Comparison of ENCODE assay signal across 1 cellular context in the genomic region with DNA sequence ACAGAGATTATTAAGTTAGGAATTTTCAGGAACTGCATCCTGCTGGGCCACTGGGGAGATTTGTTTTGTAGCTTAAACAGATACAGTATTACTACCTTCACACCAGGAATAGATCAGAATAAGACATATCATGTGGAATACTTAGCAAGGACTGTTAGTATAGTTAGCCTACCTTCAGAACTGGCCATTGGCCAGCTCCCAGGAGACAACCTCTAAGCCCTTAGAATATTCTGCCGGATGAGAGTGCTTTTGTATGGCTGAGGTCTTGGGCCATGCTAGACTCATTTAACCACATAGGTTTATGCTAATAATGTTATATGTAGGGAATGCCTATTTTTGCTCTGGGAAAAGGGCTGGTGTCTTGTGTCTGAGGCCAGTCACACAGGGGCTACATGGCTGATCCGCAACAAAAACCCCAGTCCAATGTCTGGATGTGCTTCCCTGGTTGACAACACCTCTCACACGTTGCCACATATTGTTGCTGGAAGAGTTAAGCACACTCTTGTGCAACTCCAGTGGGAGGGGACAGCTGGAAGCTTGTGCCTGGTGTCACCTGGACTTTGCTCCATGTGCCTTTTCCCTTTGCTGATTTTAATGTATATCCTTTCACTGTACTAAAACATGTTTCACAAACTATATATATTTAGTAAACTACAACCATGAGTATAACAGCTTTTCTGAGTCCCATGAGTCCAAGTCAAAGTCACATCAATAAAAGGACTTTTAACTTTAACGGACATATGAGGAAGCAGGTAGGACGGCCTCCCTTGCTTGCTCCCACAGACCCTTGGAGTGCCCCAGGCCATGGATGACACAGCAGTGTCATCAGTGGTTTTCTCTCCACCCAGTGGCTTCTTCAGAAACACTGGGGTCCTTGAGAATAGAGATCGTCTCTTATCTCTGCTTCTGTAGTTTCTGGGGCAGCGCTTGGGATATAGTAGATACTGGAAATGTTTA.
TF ChIP-seq lines count a peak whose summit lies in the region.

No MANE protein-coding gene starts in this region.

TF ChIP-seq in HepG2, 621 proteins besides CTCF, POLR2A, EP300 and RAD21 (continued from another document and continues in another):
- TF ChIP-seq, protein P1, sequence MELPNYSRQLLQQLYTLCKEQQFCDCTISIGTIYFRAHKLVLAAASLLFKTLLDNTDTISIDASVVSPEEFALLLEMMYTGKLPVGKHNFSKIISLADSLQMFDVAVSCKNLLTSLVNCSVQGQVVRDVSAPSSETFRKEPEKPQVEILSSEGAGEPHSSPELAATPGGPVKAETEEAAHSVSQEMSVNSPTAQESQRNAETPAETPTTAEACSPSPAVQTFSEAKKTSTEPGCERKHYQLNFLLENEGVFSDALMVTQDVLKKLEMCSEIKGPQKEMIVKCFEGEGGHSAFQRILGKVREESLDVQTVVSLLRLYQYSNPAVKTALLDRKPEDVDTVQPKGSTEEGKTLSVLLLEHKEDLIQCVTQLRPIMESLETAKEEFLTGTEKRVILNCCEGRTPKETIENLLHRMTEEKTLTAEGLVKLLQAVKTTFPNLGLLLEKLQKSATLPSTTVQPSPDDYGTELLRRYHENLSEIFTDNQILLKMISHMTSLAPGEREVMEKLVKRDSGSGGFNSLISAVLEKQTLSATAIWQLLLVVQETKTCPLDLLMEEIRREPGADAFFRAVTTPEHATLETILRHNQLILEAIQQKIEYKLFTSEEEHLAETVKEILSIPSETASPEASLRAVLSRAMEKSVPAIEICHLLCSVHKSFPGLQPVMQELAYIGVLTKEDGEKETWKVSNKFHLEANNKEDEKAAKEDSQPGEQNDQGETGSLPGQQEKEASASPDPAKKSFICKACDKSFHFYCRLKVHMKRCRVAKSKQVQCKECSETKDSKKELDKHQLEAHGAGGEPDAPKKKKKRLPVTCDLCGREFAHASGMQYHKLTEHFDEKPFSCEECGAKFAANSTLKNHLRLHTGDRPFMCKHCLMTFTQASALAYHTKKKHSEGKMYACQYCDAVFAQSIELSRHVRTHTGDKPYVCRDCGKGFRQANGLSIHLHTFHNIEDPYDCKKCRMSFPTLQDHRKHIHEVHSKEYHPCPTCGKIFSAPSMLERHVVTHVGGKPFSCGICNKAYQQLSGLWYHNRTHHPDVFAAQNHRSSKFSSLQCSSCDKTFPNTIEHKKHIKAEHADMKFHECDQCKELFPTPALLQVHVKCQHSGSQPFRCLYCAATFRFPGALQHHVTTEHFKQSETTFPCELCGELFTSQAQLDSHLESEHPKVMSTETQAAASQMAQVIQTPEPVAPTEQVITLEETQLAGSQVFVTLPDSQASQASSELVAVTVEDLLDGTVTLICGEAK (IDR thresholded peaks at IDR 0.05): no peak
- TF ChIP-seq, protein P1 (CRISPR knock-in tag; IDR thresholded peaks at IDR 0.05): no peak
- TF ChIP-seq RXRA (CRISPR knock-in tag; IDR thresholded peaks at IDR 0.05) (peak; percentile 76; the same call in 1 of the 2 replicates), CC2D1A (CRISPR knock-in tag; IDR thresholded peaks at IDR 0.05) (no peak), RORA (CRISPR knock-in tag; IDR thresholded peaks at IDR 0.05) (no peak), KLF13 (CRISPR knock-in tag; IDR thresholded peaks at IDR 0.05) (no peak), TBL1XR1 (IDR thresholded peaks at IDR 0.05; ENCODE audit: borderline replicate concordance, low read length, partially characterized antibody) (no peak), CSRNP1 (CRISPR knock-in tag; IDR thresholded peaks at IDR 0.05) (peak; percentile 40; the same call in 1 of the 2 replicates), REXO4 (CRISPR knock-in tag; IDR thresholded peaks at IDR 0.05; ENCODE audit: borderline replicate concordance) (no peak), PBX3 (CRISPR knock-in tag; IDR thresholded peaks at IDR 0.05; ENCODE audit: borderline replicate concordance) (no peak), ZBTB34 (CRISPR knock-in tag; IDR thresholded peaks at IDR 0.05) (0 out of 2 replicates have a peak, but pooled peaks have one; percentile 35), ZNF44 (CRISPR knock-in tag; IDR thresholded peaks at IDR 0.05) (no peak), SPEN (CRISPR knock-in tag; IDR thresholded peaks at IDR 0.05; ENCODE audit: low read depth) (peak; percentile 85), ZNF691 (CRISPR knock-in tag; IDR thresholded peaks at IDR 0.05; ENCODE audit: borderline replicate concordance, low read depth) (peak; percentile 52; the same call in 1 of the 2 replicates), HNF4A (CRISPR knock-in tag; IDR thresholded peaks at IDR 0.05) (peak; percentile 99), CBX2 (IDR thresholded peaks at IDR 0.05; ENCODE audit: low read depth, low read length) (no peak), CBX2 (CRISPR knock-in tag; IDR thresholded peaks at IDR 0.05; ENCODE audit: low read depth) (no peak), ZNF547 (CRISPR knock-in tag; IDR thresholded peaks at IDR 0.05) (no peak), ZNF850 (CRISPR knock-in tag; conservative IDR thresholded peaks at IDR 0.05) (no peak), ZNF414 (CRISPR knock-in tag; IDR thresholded peaks at IDR 0.05) (no peak; the same call in 1 of the 2 replicates), BCLAF1 (IDR thresholded peaks at IDR 0.05) (no peak)
- TF ChIP-seq, protein P2, sequence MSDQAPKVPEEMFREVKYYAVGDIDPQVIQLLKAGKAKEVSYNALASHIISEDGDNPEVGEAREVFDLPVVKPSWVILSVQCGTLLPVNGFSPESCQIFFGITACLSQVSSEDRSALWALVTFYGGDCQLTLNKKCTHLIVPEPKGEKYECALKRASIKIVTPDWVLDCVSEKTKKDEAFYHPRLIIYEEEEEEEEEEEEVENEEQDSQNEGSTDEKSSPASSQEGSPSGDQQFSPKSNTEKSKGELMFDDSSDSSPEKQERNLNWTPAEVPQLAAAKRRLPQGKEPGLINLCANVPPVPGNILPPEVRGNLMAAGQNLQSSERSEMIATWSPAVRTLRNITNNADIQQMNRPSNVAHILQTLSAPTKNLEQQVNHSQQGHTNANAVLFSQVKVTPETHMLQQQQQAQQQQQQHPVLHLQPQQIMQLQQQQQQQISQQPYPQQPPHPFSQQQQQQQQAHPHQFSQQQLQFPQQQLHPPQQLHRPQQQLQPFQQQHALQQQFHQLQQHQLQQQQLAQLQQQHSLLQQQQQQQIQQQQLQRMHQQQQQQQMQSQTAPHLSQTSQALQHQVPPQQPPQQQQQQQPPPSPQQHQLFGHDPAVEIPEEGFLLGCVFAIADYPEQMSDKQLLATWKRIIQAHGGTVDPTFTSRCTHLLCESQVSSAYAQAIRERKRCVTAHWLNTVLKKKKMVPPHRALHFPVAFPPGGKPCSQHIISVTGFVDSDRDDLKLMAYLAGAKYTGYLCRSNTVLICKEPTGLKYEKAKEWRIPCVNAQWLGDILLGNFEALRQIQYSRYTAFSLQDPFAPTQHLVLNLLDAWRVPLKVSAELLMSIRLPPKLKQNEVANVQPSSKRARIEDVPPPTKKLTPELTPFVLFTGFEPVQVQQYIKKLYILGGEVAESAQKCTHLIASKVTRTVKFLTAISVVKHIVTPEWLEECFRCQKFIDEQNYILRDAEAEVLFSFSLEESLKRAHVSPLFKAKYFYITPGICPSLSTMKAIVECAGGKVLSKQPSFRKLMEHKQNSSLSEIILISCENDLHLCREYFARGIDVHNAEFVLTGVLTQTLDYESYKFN (CRISPR knock-in tag; conservative IDR thresholded peaks at IDR 0.05): peak; percentile 98
- TF ChIP-seq, protein P3, sequence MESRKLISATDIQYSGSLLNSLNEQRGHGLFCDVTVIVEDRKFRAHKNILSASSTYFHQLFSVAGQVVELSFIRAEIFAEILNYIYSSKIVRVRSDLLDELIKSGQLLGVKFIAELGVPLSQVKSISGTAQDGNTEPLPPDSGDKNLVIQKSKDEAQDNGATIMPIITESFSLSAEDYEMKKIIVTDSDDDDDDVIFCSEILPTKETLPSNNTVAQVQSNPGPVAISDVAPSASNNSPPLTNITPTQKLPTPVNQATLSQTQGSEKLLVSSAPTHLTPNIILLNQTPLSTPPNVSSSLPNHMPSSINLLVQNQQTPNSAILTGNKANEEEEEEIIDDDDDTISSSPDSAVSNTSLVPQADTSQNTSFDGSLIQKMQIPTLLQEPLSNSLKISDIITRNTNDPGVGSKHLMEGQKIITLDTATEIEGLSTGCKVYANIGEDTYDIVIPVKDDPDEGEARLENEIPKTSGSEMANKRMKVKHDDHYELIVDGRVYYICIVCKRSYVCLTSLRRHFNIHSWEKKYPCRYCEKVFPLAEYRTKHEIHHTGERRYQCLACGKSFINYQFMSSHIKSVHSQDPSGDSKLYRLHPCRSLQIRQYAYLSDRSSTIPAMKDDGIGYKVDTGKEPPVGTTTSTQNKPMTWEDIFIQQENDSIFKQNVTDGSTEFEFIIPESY (CRISPR knock-in tag; IDR thresholded peaks at IDR 0.05): peak; percentile 78
